In genomic region chr14:100403802-100404201, GRCh38 we compare ENCODE assay signal across 27 cellular contexts.
"Had no signal": no experiment of that assay in that cellular context is flagged by ENCODE, and none has a peak within 500 bp of the region (broad histone marks: within the 10 kb centered on the region; RNA-seq: fewer than 3 reads in every experiment).

No MANE protein-coding gene starts in this region.

- H3K4me3 ChIP-seq: heart right ventricle, left ventricle myocardium inferior, skin epidermis, stomach, thyroid gland, upper lobe of left lung, vagina had no signal

- ATAC-seq: activated naive CD8-positive, alpha-beta T cell treated with anti-CD3 and anti-CD28 coated beads, Interleukin-2, amount 50 U/mL, for 24 hours; activated T-helper 17 cell treated with anti-CD3 and anti-CD28 coated beads, Interleukin-2, amount 50 U/mL, for 72 hours; esophagus mucosa; heart right ventricle; sciatic nerve; stimulated activated naive B cell treated with anti-CD40 and anti-IgM and Interleukin-4, amounts not matched to agents 10 μg/mL and 1 μg/mL and 100 μg/mL, for 72 hours had no signal

- H3K4me1 ChIP-seq: thyroid gland had no signal

- DNase-seq: activated CD4-positive, alpha-beta memory T cell treated with anti-CD3 and anti-CD28 coated beads for 36 hours; activated CD4-positive, alpha-beta T cell treated with anti-CD3 and anti-CD28 coated beads, Interleukin-2, amount 10 ng/mL, durations not matched to agents 24 days and 14 days; activated CD4-positive, CD25-positive, alpha-beta regulatory T cell treated with anti-CD3 and anti-CD28 coated beads, Interleukin-2, amount 50 U/mL, for 72 hours; activated CD8-positive, alpha-beta memory T cell treated with anti-CD3 and anti-CD28 coated beads, Interleukin-2, amount 50 U/mL, for 4 hours; activated gamma-delta T cell treated with Interleukin-2 at 50 U/mL for 16 hours; activated naive CD8-positive, alpha-beta T cell treated with anti-CD3 and anti-CD28 coated beads, Interleukin-2, amount 50 U/mL, for 24 hours; activated T-cell treated with anti-CD3 and anti-CD28 coated beads, Interleukin-2, amount 50 U/mL, for 24 hours; amygdala; central memory CD4-positive, alpha-beta T cell; endodermal cell; heart right ventricle; kidney glomerular epithelial cell; left ventricle myocardium inferior; naive B cell; stimulated activated CD4-positive, alpha-beta T cell treated with anti-CD3 and anti-CD28 coated beads, Interleukin-1b, Interleukin-23, amount 100 ng/mL, for 48 hours; stimulated activated CD4-positive, alpha-beta T cell treated with anti-CD3 and anti-CD28 coated beads, Interleukin-4, amount 100 ng/mL, for 4 hours; stimulated activated CD8-positive, alpha-beta memory T cell treated with anti-CD3 and anti-CD28 coated beads, Interleukin-4, amount 100 ng/mL, for 48 hours; stimulated activated naive B cell treated with anti-CD40 and anti-IgM and Interleukin-4, amounts not matched to agents 10 μg/mL and 1 μg/mL and 100 μg/mL, for 72 hours; stomach; T-helper 2 cell; thyroid gland; upper lobe of left lung had no signal

- H3K27ac ChIP-seq: heart right ventricle, left ventricle myocardium inferior, skin epidermis, stomach, thyroid gland, upper lobe of left lung, vagina had no signal

- H3K27me3 ChIP-seq: heart right ventricle, stomach, thyroid gland, upper lobe of left lung, vagina had no signal

- H3K36me3 ChIP-seq: heart right ventricle, left ventricle myocardium inferior, stomach, thyroid gland, upper lobe of left lung, vagina had no signal

- H3K9me3 ChIP-seq: heart right ventricle, left ventricle myocardium inferior, stomach, thyroid gland, upper lobe of left lung, vagina had no signal
